Comparison of ENCODE assay signal across 17 cellular contexts in the genomic region with DNA sequence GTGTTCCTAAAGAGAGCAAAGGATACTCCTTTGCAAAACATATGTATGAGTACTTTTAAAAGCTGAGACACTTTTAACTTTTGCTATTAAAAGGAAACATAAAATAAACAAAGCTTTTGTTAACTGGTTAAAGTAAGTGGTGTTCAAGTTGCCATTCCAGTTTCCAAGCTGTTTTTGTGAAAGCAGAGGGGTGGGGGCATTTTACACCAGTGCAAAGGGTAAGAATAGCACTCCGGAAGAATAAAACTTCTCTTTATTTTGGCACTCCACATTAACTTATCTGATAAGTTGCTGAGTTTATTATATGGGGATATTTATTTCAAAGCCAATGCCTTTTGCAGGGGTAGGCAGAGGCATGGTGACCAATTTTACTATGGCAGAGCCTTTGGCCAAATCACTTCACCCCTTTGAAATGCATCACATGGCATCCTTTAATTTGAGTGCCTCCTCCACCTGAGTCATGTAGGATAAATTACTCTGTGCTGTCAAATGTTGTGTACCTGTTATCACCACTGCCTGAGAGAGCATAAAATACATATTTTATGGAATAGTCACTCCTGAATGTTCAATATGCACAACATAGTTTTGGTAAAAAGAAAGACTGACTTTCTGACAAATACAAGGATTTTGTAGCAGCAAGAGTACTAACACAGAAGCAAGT.
DNase-seq lines count a peak whose midpoint lies in the region; ATAC-seq and TF ChIP-seq lines count a peak whose summit lies in the region.
"Had no signal": no experiment of that assay in that cellular context is flagged by ENCODE, and none has a peak within 500 bp of the region (broad histone marks: within the 10 kb centered on the region; RNA-seq: fewer than 3 reads in every experiment).

No MANE protein-coding gene starts in this region.

- H3K4me1 ChIP-seq in PC-3 (ENCODE audit: insufficient read depth, low read length) (peaks cover 36% of the 10 kb centered on the region), foreskin keratinocyte (peaks cover 22% of the 10 kb centered on the region), thyroid gland (peaks cover 74 to 76% of the 10 kb centered on the region in 2 donors)

- WGBS in thyroid gland, 2 donors: 20 to 38% methylated on average over 1 of the region's 1 CpG

- peak overlapping the region; percentile 40 for H3K9ac ChIP-seq in PC-3 (ENCODE audit: low read length)

- H3K9me2 ChIP-seq in PC-3 (replicated peaks; ENCODE audit: low read length): no peaks in the 10 kb centered on the region

- H3K36me3 ChIP-seq in PC-3 (ENCODE audit: low read depth, low read length) (no peaks in the 10 kb centered on the region), thyroid gland (no peaks in the 10 kb centered on the region)

- DNase-seq in DMS 273 (lab: John Stamatoyannopoulos, UW; ENCODE audit: unreplicated experiment): peak; percentile 23
- no peak for DNase-seq in DMS 273 treated with DMSO at 0.1 percent for 48 hours (lab: John Stamatoyannopoulos, UW)
- peak; percentile 73 for DNase-seq in PC-3
- peak; percentile 77 to 84 for DNase-seq in foreskin keratinocyte
- DNase-seq in thyroid gland: peak in 1 of 2 donors; percentile 26
- DNase-seq: activated B cell treated with CpG ODN at 0.5 μM for 24 hours; CD4-positive, alpha-beta memory T cell; cerebellar nuclear complex; immature natural killer cell; NCI-H1694 treated with DMSO at 0.1 percent for 48 hours; NCI-H524; posterior cingulate gyrus had no signal

- intact Hi-C loops in PC-3 (cut with micrococcal nuclease) (loop anchor here (2.0 kb wide), 1 partner anchor 59 kb away; no protein-coding TSS in a partner anchor), thyroid gland (cut with DNase I) (no loop called here)

- H3K27ac ChIP-seq in PC-3 (ENCODE audit: low read length) (peak overlapping the region; percentile 84), foreskin keratinocyte (peak overlapping the region; percentile 80), thyroid gland (peak overlapping the region; percentile 6 to 60 (median 47))
- H3K27ac ChIP-seq: 22Rv1 had no signal

- CTCF ChIA-PET in PC-3 (lab: Charles Lee): interaction anchor here (0.6 kb wide), 1 partner anchor 61 kb away, joined by 3 read pairs; no protein-coding TSS in a partner anchor

- TF ChIP-seq POLR2A in thyroid gland (IDR thresholded peaks at IDR 0.05): no peak

- H4K20me1 ChIP-seq in PC-3 (ENCODE audit: low read length): no peaks in the 10 kb centered on the region

- POLR2A ChIA-PET in PC-3 (lab: Charles Lee; ENCODE audit: unreplicated experiment): interaction anchor here (0.6 kb wide), 1 partner anchor 46 kb away, joined by 3 read pairs; no protein-coding TSS in a partner anchor

- H3K4me2 ChIP-seq in PC-3 (ENCODE audit: low read length): peak overlapping the region; percentile 69

- no peak overlapping the region for H2AFZ ChIP-seq in PC-3 (ENCODE audit: low read length)

- H3K9me3 ChIP-seq in PC-3 (ENCODE audit: low read length) (no peaks in the 10 kb centered on the region), thyroid gland (no peaks in the 10 kb centered on the region)

- H3K79me2 ChIP-seq in PC-3 (ENCODE audit: low read length): no peaks in the 10 kb centered on the region

- H3K27me3 ChIP-seq in PC-3 (ENCODE audit: low read length) (no peaks in the 10 kb centered on the region), foreskin keratinocyte (no peaks in the 10 kb centered on the region), thyroid gland (no peaks in the 10 kb centered on the region)

- H3F3A ChIP-seq in PC-3 (ENCODE audit: low read length, unreplicated experiment): no peaks in the 10 kb centered on the region

- ATAC-seq in PC-3 (peak; percentile 53), foreskin keratinocyte (peak; percentile 87), HG02981 (IDR thresholded peaks at IDR 0.05; ENCODE audit: unreplicated experiment) (no peak), HG03439 (IDR thresholded peaks at IDR 0.05; ENCODE audit: unreplicated experiment) (no peak), GM18511 (IDR thresholded peaks at IDR 0.05; ENCODE audit: unreplicated experiment) (no peak)
- ATAC-seq: Panc1 had no signal

- TF ChIP-seq CTCF in PC-3 (conservative IDR thresholded peaks at IDR 0.05; ENCODE audit: low read depth, low read length): no peak
- TF ChIP-seq CTCF in foreskin keratinocyte (conservative IDR thresholded peaks at IDR 0.05): no peak
- no peak for TF ChIP-seq CTCF in thyroid gland (IDR thresholded peaks at IDR 0.05)

- BruUV-seq in PC-3 (replicated peaks; lab: Mats Ljungman, UMichigan): no TSS peak

- H3K4me3 ChIP-seq in PC-3 (ENCODE audit: low read length): no peak overlapping the region
- no peak overlapping the region for H3K4me3 ChIP-seq in thyroid gland (replicated peaks in 1 of 3)

Comparison
In these comparisons a context has a peak if more than half of its experiments do, and no peak if none do; other contexts are left out.
1. ATAC-seq: peak in PC-3 (single experiment) and foreskin keratinocyte (single experiment); none in HG02981 (single experiment), HG03439 (single experiment) and GM18511 (single experiment).
2. Peak in every context shown above with its lines, with median percentiles within 50 percentile points of each other: H3K27ac ChIP-seq.